ENCODE assay signal across 21 cellular contexts in genomic region chr4:14434916-14435315, GRCh38.
A peak's percentile ranks its signal among the peaks of the same experiment; 100 is the strongest.
DNase-seq lines count a peak whose midpoint lies in the region; ATAC-seq and TF ChIP-seq lines count a peak whose summit lies in the region.
"Had no signal": no experiment of that assay in that cellular context is flagged by ENCODE, and none has a peak within 500 bp of the region (broad histone marks: within the 10 kb centered on the region; RNA-seq: fewer than 3 reads in every experiment).

No MANE protein-coding gene starts in this region.

- in situ Hi-C loops in GM13976 (cut with MboI; ENCODE audit: low sequenced_read_pairs, unreplicated experiment): no loop called here

- ATAC-seq in GM19395 (IDR thresholded peaks at IDR 0.05; ENCODE audit: unreplicated experiment) (no peak), HG02678 (IDR thresholded peaks at IDR 0.05; ENCODE audit: unreplicated experiment) (no peak)
- ATAC-seq: GM23338 had no signal

- no peak overlapping the region for H3K4me3 ChIP-seq in AG10803 (ENCODE audit: low read length)
- H3K4me3 ChIP-seq: GM23338 had no signal

- peak; percentile 0 for DNase-seq in AG10803 (ENCODE audit: low read depth)
- DNase-seq in LHCN-M2 (ENCODE audit: low read depth): peak; percentile 55
- peak; percentile 69 for DNase-seq in fibroblast of peridontal ligament (ENCODE audit: extremely low read depth)
- peak; percentile 9 for DNase-seq in myocyte (ENCODE audit: low read depth)
- no peak for DNase-seq in GM13976 (ENCODE audit: low spot score)
- DNase-seq: DMS153, DND-41, H9, HFFc6, NCI-H1092 treated with DMSO at 0.1 percent for 48 hours, NCI-H1436, NCI-H187, NCI-H2081 treated with DMSO at 0.1 percent for 48 hours, NCI-H2171 treated with DMSO at 0.1 percent for 48 hours, NCI-H345, NCI-H524, NCI-H748 treated with DMSO at 0.1 percent for 48 hours, SK-N-SH had no signal

- no peak for TF ChIP-seq CTCF in AG10803 (conservative IDR thresholded peaks at IDR 0.05; ENCODE audit: low read length)
- TF ChIP-seq CTCF in GM13976 (IDR thresholded peaks at IDR 0.05; ENCODE audit: borderline replicate concordance, control extremely low read depth, extremely low read depth, insufficient read depth, missing control alignments): no peak
